In genomic region chr6:4805553-4806307, GRCh38 we compare ENCODE assay signal across 8 cellular contexts. TPM values are rescaled to one million over a fixed set of nuclear protein-coding genes. Genes with fewer than 3 reads are reported as not detected.
DNase-seq lines count a peak whose midpoint lies in the region; ATAC-seq and TF ChIP-seq lines count a peak whose summit lies in the region.

No MANE protein-coding gene starts in this region.

- peaks cover 85% of the 10 kb centered on the region for H3K4me1 Mint-ChIP-seq in activated T-cell treated with anti-CD3 and anti-CD28 coated beads, Interleukin-2, amount 50 U/mL, for 24 hours (ENCODE audit: low read depth)
- peaks cover 25% of the 10 kb centered on the region for H3K4me1 Mint-ChIP-seq in glutamatergic neuron (ENCODE audit: low read depth, unreplicated experiment)

- no peak for ATAC-seq in HG03442 (IDR thresholded peaks at IDR 0.05; ENCODE audit: unreplicated experiment)

- H3K27ac Mint-ChIP-seq in activated T-cell treated with anti-CD3 and anti-CD28 coated beads, Interleukin-2, amount 50 U/mL, for 24 hours = no peak overlapping the region
- no peak overlapping the region for H3K27ac Mint-ChIP-seq in glutamatergic neuron (ENCODE audit: unreplicated experiment)

- peaks cover 4% of the 10 kb centered on the region for H3K9me3 Mint-ChIP-seq in activated T-cell treated with anti-CD3 and anti-CD28 coated beads, Interleukin-2, amount 50 U/mL, for 24 hours
- H3K9me3 Mint-ChIP-seq in glutamatergic neuron (ENCODE audit: unreplicated experiment) = peaks cover 2% of the 10 kb centered on the region

- peak; percentile 34 for TF ChIP-seq CTCF in glutamatergic neuron (IDR thresholded peaks at IDR 0.05; ENCODE audit: partially characterized antibody, unreplicated experiment)

- no peak overlapping the region for H3K4me3 Mint-ChIP-seq in activated T-cell treated with anti-CD3 and anti-CD28 coated beads, Interleukin-2, amount 50 U/mL, for 24 hours
- peak overlapping the region; percentile 20 for H3K4me3 Mint-ChIP-seq in glutamatergic neuron (ENCODE audit: unreplicated experiment)

- H3K27me3 Mint-ChIP-seq in activated T-cell treated with anti-CD3 and anti-CD28 coated beads, Interleukin-2, amount 50 U/mL, for 24 hours = no peaks in the 10 kb centered on the region
- H3K27me3 Mint-ChIP-seq in glutamatergic neuron (ENCODE audit: unreplicated experiment) = no peaks in the 10 kb centered on the region

- peaks cover 17% of the 10 kb centered on the region for H3K36me3 Mint-ChIP-seq in activated T-cell treated with anti-CD3 and anti-CD28 coated beads, Interleukin-2, amount 50 U/mL, for 24 hours (ENCODE audit: low read depth)
- no peaks in the 10 kb centered on the region for H3K36me3 Mint-ChIP-seq in glutamatergic neuron (ENCODE audit: unreplicated experiment)

- DNase-seq in activated T-cell treated with anti-CD3 and anti-CD28 coated beads, Interleukin-2, amount 50 U/mL, for 48 hours = peak; percentile 45 to 47
- no peak for DNase-seq in activated T-cell treated with anti-CD3 and anti-CD28 coated beads, Interleukin-2, amount 50 U/mL, for 24 hours
- peak; percentile 36 for DNase-seq in NAMALWA (ENCODE audit: low spot score)
- peak; percentile 43 for DNase-seq in UCSD-AML1 (lab: John Stamatoyannopoulos, UW; ENCODE audit: unreplicated experiment)
- peak; percentile 64 for DNase-seq in glutamatergic neuron
- peak; percentile 23 to 95 (median 68) for DNase-seq in posterior cingulate gyrus
- DNase-seq in KG1 (lab: John Stamatoyannopoulos, UW) = no peak

- intact Hi-C loops in posterior cingulate gyrus (cut with DNase I) = no loop called here

RNA-seq across cellular contexts. Expression of gene CDYL, which starts 29.5 kb away (rescaled TPM):
- 63.3 TPM for total RNA-seq in glutamatergic neuron (ENCODE audit: unreplicated experiment)

Comparison
In these comparisons a context has a peak if more than half of its experiments do, and no peak if none do; other contexts are left out.
1. DNase-seq: peak in activated T-cell treated with anti-CD3 and anti-CD28 coated beads, Interleukin-2, amount 50 U/mL, for 48 hours (2 of 2), NAMALWA (single experiment), UCSD-AML1 (single experiment), glutamatergic neuron (single experiment) and posterior cingulate gyrus (10 of 10); none in activated T-cell treated with anti-CD3 and anti-CD28 coated beads, Interleukin-2, amount 50 U/mL, for 24 hours (single experiment) and KG1 (single experiment).